In genomic region chr5:8458038-8458383, GRCh38 we compare ENCODE assay signal across 8 cellular contexts.
DNase-seq lines count a peak whose midpoint lies in the region; ATAC-seq and TF ChIP-seq lines count a peak whose summit lies in the region.

No MANE protein-coding gene starts in this region.

- H3K27me3 ChIP-seq in HUES48 (ENCODE audit: control insufficient read depth, insufficient read depth, low read length), result peaks cover 7% of the 10 kb centered on the region; the same call in 1 of the 2 replicates
- H3K27me3 ChIP-seq in brain microvascular endothelial cell (replicated peaks), result no peaks in the 10 kb centered on the region
- no peaks in the 10 kb centered on the region for H3K27me3 ChIP-seq in layer of hippocampus (ENCODE audit: control insufficient read depth, insufficient read depth, low read length)
- H3K27me3 ChIP-seq in tibial nerve, result no peaks in the 10 kb centered on the region

- TF ChIP-seq CTCF in brain microvascular endothelial cell (IDR thresholded peaks at IDR 0.05; ENCODE audit: low read depth, low read length, missing control alignments), result no peak
- no peak for TF ChIP-seq CTCF in tibial nerve (IDR thresholded peaks at IDR 0.05)

- no peak for TF ChIP-seq EP300 in tibial nerve (IDR thresholded peaks at IDR 0.05)

- 52 to 70% methylated on average over 22 of the region's 22 CpGs for WGBS in tibial nerve, 2 donors

- ATAC-seq in GM19324 (IDR thresholded peaks at IDR 0.05; ENCODE audit: low FRiP score, unreplicated experiment), result peak; percentile 31

- H3K27ac ChIP-seq in HUES48 (ENCODE audit: low read depth, low read length), result no peak overlapping the region
- peak overlapping the region; percentile 90 for H3K27ac ChIP-seq in brain microvascular endothelial cell
- H3K27ac ChIP-seq in layer of hippocampus (ENCODE audit: low read depth, low read length), result peak overlapping the region; percentile 60
- peak overlapping the region; percentile 73 to 91 (median 81) for H3K27ac ChIP-seq in tibial nerve

- peaks cover 12% of the 10 kb centered on the region; the same call in 1 of the 2 replicates for H3K36me3 ChIP-seq in HUES48 (ENCODE audit: control insufficient read depth, insufficient read depth, low read length)
- H3K36me3 ChIP-seq in brain microvascular endothelial cell (replicated peaks), result no peaks in the 10 kb centered on the region
- H3K36me3 ChIP-seq in tibial nerve, result peaks cover 0 to 5% (median 0%) of the 10 kb centered on the region in 3 donors

- DNase-seq in AG20443 (ENCODE audit: low spot score), result peak; percentile 17
- DNase-seq in brain microvascular endothelial cell, result no peak
- no peak for DNase-seq in tibial nerve (ENCODE audit: low spot score in 2 of 2)
- DNase-seq in inferior parietal cortex (ENCODE audit: extremely low spot score), result no peak
- DNase-seq in NCI-H2029 treated with DMSO at 0.1 percent for 48 hours (lab: John Stamatoyannopoulos, UW), result no peak

- peak overlapping the region; percentile 69 for H3K4me3 ChIP-seq in HUES48 (ENCODE audit: low read depth, low read length)
- peak overlapping the region; percentile 81 for H3K4me3 ChIP-seq in brain microvascular endothelial cell (ENCODE audit: low read depth, low read length)
- peak overlapping the region; percentile 57 to 92 (median 80) for H3K4me3 ChIP-seq in tibial nerve

- in situ Hi-C loops in brain microvascular endothelial cell (cut with HindIII; ENCODE audit: low pct_ligation_motif_present, low sequenced_read_pairs), result no loop called here

- no peaks in the 10 kb centered on the region; the same call in 1 of the 2 replicates for H3K9me3 ChIP-seq in HUES48 (ENCODE audit: control insufficient read depth, insufficient read depth, low read length)
- H3K9me3 ChIP-seq in tibial nerve, result peaks cover 0 to 3% (median 0%) of the 10 kb centered on the region in 4 donors

- H3K9ac ChIP-seq in HUES48 (ENCODE audit: low read depth, low read length), result peak overlapping the region; percentile 39; the same call in 1 of the 2 replicates

- H3K4me1 ChIP-seq in HUES48 (ENCODE audit: control insufficient read depth, insufficient read depth, low read length), result no peaks in the 10 kb centered on the region
- peaks cover 0 to 16% (median 0%) of the 10 kb centered on the region in 4 donors for H3K4me1 ChIP-seq in tibial nerve

- no peak for TF ChIP-seq POLR2A in tibial nerve (IDR thresholded peaks at IDR 0.05)
